8 cellular contexts compared by ENCODE assay signal in the genomic region with DNA sequence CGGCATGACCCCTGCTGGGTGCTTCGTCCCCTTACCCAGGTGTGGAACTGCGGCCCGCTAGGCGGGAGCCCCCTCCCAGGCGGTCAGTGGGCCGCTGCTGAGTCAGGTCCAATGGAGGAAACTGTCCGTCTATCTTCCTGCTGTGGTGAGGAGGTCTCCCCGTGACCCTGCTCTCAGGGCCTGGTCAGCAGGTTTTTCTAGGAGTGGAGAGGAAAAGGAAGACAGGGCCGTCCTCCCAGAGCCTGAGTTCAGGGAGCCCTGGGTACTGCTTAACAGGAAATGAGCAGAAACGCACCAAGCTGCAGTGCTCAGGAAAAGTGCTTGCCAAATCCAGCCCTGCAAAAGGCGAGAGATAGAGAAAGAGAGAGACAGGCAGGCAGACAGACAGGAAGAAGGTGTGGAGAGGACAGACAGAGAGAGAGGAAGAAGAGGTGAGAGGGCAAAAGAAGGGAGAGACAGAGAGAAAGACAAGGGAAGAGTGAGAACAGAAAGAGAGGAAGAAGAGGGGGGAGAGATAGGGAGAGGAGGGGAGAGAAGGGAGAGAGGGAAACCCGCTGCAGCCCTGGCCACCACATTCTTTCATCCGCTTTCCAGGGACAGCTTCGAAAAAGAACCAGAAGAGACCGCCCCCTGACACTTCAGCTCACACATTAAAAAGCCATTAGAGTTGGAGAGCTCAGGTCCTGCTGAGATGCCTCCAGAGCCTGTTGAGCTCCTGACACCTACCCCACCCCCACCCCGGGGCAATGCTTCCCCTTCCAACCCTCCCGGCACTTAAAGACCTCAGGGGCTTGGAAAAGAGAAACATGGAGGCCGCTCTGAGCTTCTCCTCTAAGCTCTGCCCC. TPM values are rescaled to one million over a fixed set of nuclear protein-coding genes. Genes with fewer than 3 reads are reported as not detected.
DNase-seq lines count a peak whose midpoint lies in the region; FAIRE-seq and TF ChIP-seq lines count a peak whose summit lies in the region.

No MANE protein-coding gene starts in this region.

- H3K4me3 Mint-ChIP-seq in activated naive CD8-positive, alpha-beta T cell treated with anti-CD3 and anti-CD28 coated beads for 36 hours = no peak overlapping the region

- H3K27ac ChIP-seq in HUES6 (ENCODE audit: low read depth, low read length) (no peak overlapping the region), skeletal muscle tissue (ENCODE audit: low read depth, low read length) (peak overlapping the region; percentile 83)

- H3K9me3 Mint-ChIP-seq in activated naive CD8-positive, alpha-beta T cell treated with anti-CD3 and anti-CD28 coated beads for 36 hours = no peaks in the 10 kb centered on the region

- H3K4me1 ChIP-seq in HUES6 (ENCODE audit: control insufficient read depth, insufficient read depth, low read length) = peaks cover 38% of the 10 kb centered on the region
- H3K4me1 ChIP-seq in iPS-15b (ENCODE audit: control insufficient read depth, insufficient read depth, low read length) = peaks cover 10% of the 10 kb centered on the region
- H3K4me1 ChIP-seq in skeletal muscle tissue (ENCODE audit: control insufficient read depth in 3 of 3, insufficient read depth in 3 of 3, low read length in 3 of 3) = peaks cover 54 to 81% (median 57%) of the 10 kb centered on the region in 3 donors

- TF ChIP-seq POLR2A in GM12892 (IDR thresholded peaks at IDR 0.05; ENCODE audit: low read depth, low read length) = no peak

- no peaks in the 10 kb centered on the region for H3K9me3 ChIP-seq in HUES6 (ENCODE audit: control insufficient read depth, insufficient read depth, low read depth, low read length)
- no peaks in the 10 kb centered on the region for H3K9me3 ChIP-seq in iPS-15b (ENCODE audit: control insufficient read depth, insufficient read depth, low read length)
- no peaks in the 10 kb centered on the region for H3K9me3 ChIP-seq in skeletal muscle tissue (ENCODE audit: control insufficient read depth in 3 of 3, low read length in 3 of 3)

- H3K9ac ChIP-seq in HUES6 (ENCODE audit: low read length) (peak overlapping the region; percentile 62), iPS-15b (ENCODE audit: low read depth, low read length) (no peak overlapping the region), skeletal muscle tissue (ENCODE audit: low read depth in 1 of 3, low read length in 3 of 3) (peak overlapping the region; percentile 44 to 71 (median 45))

- peaks cover 4% of the 10 kb centered on the region for H3K36me3 Mint-ChIP-seq in activated naive CD8-positive, alpha-beta T cell treated with anti-CD3 and anti-CD28 coated beads for 36 hours

- H3K36me3 ChIP-seq in HUES6 (ENCODE audit: control insufficient read depth, insufficient read depth, low read length) = peaks cover 7% of the 10 kb centered on the region
- peaks cover 8% of the 10 kb centered on the region for H3K36me3 ChIP-seq in iPS-15b (ENCODE audit: control insufficient read depth, insufficient read depth, low read length)
- H3K36me3 ChIP-seq in skeletal muscle tissue (ENCODE audit: control insufficient read depth in 3 of 3, insufficient read depth in 3 of 3, low read length in 3 of 3) = peaks cover 0 to 5% (median 2%) of the 10 kb centered on the region in 3 donors

- H3K4me3 ChIP-seq in HUES6 (ENCODE audit: low read depth, low read length) = peak overlapping the region; percentile 43
- peak overlapping the region; percentile 33 for H3K4me3 ChIP-seq in iPS-15b (ENCODE audit: low read depth, low read length)
- peak overlapping the region; percentile 40 to 52 (median 46) for H3K4me3 ChIP-seq in skeletal muscle tissue (ENCODE audit: low read length in 3 of 3)

- peaks cover 13% of the 10 kb centered on the region for H3K4me1 Mint-ChIP-seq in activated naive CD8-positive, alpha-beta T cell treated with anti-CD3 and anti-CD28 coated beads for 36 hours

- H3K27ac Mint-ChIP-seq in activated naive CD8-positive, alpha-beta T cell treated with anti-CD3 and anti-CD28 coated beads for 36 hours = peak overlapping the region; percentile 3

- no peak for DNase-seq in activated naive CD8-positive, alpha-beta T cell treated with anti-CD3 and anti-CD28 coated beads for 36 hours
- DNase-seq in effector CD8-positive, alpha-beta T cell (lab: John Stamatoyannopoulos, UW) = no peak
- no peak for DNase-seq in GM12892 (ENCODE audit: insufficient read length)
- no peak for DNase-seq in activated T-cell treated with anti-CD3 and anti-CD28 coated beads, Interleukin-2, amount 50 U/mL, for 1 hour
- DNase-seq in stimulated activated naive CD4-positive, alpha-beta T cell treated with Interleukin-2 at 50 U/mL for 16 hours (lab: John Stamatoyannopoulos, UW) = no peak

- no peak for FAIRE-seq in GM12892 (lab: Jason Lieb, UNC)

- peaks cover 20% of the 10 kb centered on the region for H3K27me3 ChIP-seq in HUES6 (ENCODE audit: control insufficient read depth, insufficient read depth, low read length)
- H3K27me3 ChIP-seq in iPS-15b (ENCODE audit: control insufficient read depth, insufficient read depth, low read length) = no peaks in the 10 kb centered on the region
- H3K27me3 ChIP-seq in skeletal muscle tissue (ENCODE audit: control insufficient read depth in 3 of 3, insufficient read depth in 3 of 3, low read length in 3 of 3) = no peaks in the 10 kb centered on the region

- H3K27me3 Mint-ChIP-seq in activated naive CD8-positive, alpha-beta T cell treated with anti-CD3 and anti-CD28 coated beads for 36 hours = no peaks in the 10 kb centered on the region

RNA-seq across cellular contexts. Expression of gene SH3GL1, which starts 10.1 kb away (rescaled TPM):
- 10 to 100 TPM; 40.3 to 41.1 TPM for total RNA-seq in activated naive CD8-positive, alpha-beta T cell treated with anti-CD3 and anti-CD28 coated beads for 36 hours
- total RNA-seq in skeletal muscle tissue = 16.2 TPM
- polyA plus RNA-seq in GM12892 (2012; ENCODE audit: missing spikeins) = 20.0 TPM

RNA-seq across cellular contexts. Expression of gene CHAF1A, which starts 12.2 kb away (rescaled TPM):
- total RNA-seq in activated naive CD8-positive, alpha-beta T cell treated with anti-CD3 and anti-CD28 coated beads for 36 hours = 10 to 100 TPM; 76.8 to 77.6 TPM
- total RNA-seq in skeletal muscle tissue = 6.3 TPM
- polyA plus RNA-seq in GM12892 (2012; ENCODE audit: missing spikeins) = 26.9 TPM

RNA-seq across cellular contexts. Expression of gene MPND, which starts 46.9 kb away (rescaled TPM):
- total RNA-seq in activated naive CD8-positive, alpha-beta T cell treated with anti-CD3 and anti-CD28 coated beads for 36 hours = 10 to 100 TPM; 15.6 to 18.8 TPM
- 5.7 TPM for total RNA-seq in skeletal muscle tissue
- 14.4 TPM for polyA plus RNA-seq in GM12892 (2012; ENCODE audit: missing spikeins)

RNA-seq across cellular contexts. Expression of gene STAP2, which starts 51.6 kb away (rescaled TPM):
- total RNA-seq in activated naive CD8-positive, alpha-beta T cell treated with anti-CD3 and anti-CD28 coated beads for 36 hours = 10 to 100 TPM; 12.3 to 13.1 TPM
- total RNA-seq in skeletal muscle tissue = 5.2 TPM
- 9.8 TPM for polyA plus RNA-seq in GM12892 (2012; ENCODE audit: missing spikeins)

Comparison
In these comparisons a context has a peak if more than half of its experiments do, and no peak if none do; other contexts are left out.
1. RNA of gene CHAF1A, which starts 12.2 kb away (total RNA-seq): 76.8 to 77.6 TPM in activated naive CD8-positive, alpha-beta T cell treated with anti-CD3 and anti-CD28 coated beads for 36 hours; 6.3 TPM in skeletal muscle tissue (single experiment); every median in the first group is over 10 times any median in the second.
2. Peak in every context shown above with its lines, with median percentiles within 50 percentile points of each other: H3K4me3 ChIP-seq.